In the genomic region with DNA sequence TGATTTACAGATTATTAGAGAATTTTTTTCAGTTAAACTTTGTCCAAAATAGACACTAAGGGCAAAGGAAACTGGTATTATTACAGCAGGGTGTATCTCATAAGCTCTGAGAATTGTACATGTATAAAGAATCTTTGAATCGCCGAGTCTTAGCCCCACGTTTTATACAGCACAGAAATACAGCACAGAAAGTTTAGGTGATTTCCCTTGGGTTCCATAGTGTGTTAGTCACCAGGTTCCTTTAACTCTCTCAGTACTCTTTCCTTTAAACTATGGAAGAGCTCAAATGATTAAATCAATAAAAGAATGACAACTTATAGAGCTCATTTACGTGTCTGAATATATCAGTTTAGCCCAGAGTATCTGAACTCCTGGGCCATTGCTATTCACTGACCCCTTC, we compare ENCODE assay signal across 22 cellular contexts.
"Had no signal": no experiment of that assay in that cellular context is flagged by ENCODE, and none has a peak within 500 bp of the region (broad histone marks: within the 10 kb centered on the region; RNA-seq: fewer than 3 reads in every experiment).

No MANE protein-coding gene starts in this region.

- H3K4me3 Mint-ChIP-seq: activated CD4-positive, alpha-beta T cell treated with anti-CD3 and anti-CD28 coated beads, Interleukin-2, amount 10 ng/mL, durations not matched to agents 24 days and 14 days; dendritic cell treated with granulocyte-macrophage colony-stimulating factor and Interleukin-4, amounts not matched to agents 40 ng/mL and 50 ng/mL, for 4 days; memory B cell; naive B cell; neural crest cell; stimulated activated naive CD8-positive, alpha-beta T cell treated with anti-CD3 and anti-CD28 coated beads, Interleukin-15, Interleukin-2, amounts not matched to agents 100 ng/mL and 50 ng/mL, for 24 hours; T-helper 2 cell treated with Interferon-gamma antibody and Interleukin-4, amounts not matched to agents 5 μg/mL and 100 μg/mL, for 36 hours had no signal

- H3K27ac Mint-ChIP-seq: activated CD4-positive, alpha-beta T cell treated with anti-CD3 and anti-CD28 coated beads, Interleukin-2, amount 10 ng/mL, durations not matched to agents 24 days and 14 days; activated naive CD4-positive, alpha-beta T cell treated with anti-CD3 and anti-CD28 coated beads, Interleukin-2, amount 50 U/mL, for 72 hours; dendritic cell treated with granulocyte-macrophage colony-stimulating factor and Interleukin-4, amounts not matched to agents 40 ng/mL and 50 ng/mL, for 4 days; memory B cell; stimulated activated naive CD8-positive, alpha-beta T cell treated with anti-CD3 and anti-CD28 coated beads, Interleukin-15, Interleukin-2, amounts not matched to agents 100 ng/mL and 50 ng/mL, for 24 hours; T-helper 2 cell treated with Interferon-gamma antibody and Interleukin-4, amounts not matched to agents 5 μg/mL and 100 μg/mL, for 36 hours had no signal

- H3K27me3 Mint-ChIP-seq: dendritic cell treated with granulocyte-macrophage colony-stimulating factor and Interleukin-4, amounts not matched to agents 40 ng/mL and 50 ng/mL, for 4 days; memory B cell had no signal

- H3K27me3 ChIP-seq: cardiac muscle cell, suprapubic skin, transverse colon, uterus had no signal

- H3K4me1 ChIP-seq: uterus had no signal

- H3K9me3 ChIP-seq: suprapubic skin, uterus had no signal

- H3K4me1 Mint-ChIP-seq: neural crest cell had no signal

- H3K27ac ChIP-seq: cardiac muscle cell, suprapubic skin, transverse colon, uterus had no signal

- DNase-seq: activated CD4-positive, alpha-beta T cell treated with anti-CD3 and anti-CD28 coated beads, Interleukin-2, amount 10 ng/mL, durations not matched to agents 24 days and 14 days; activated CD4-positive, CD25-positive, alpha-beta regulatory T cell; activated CD8-positive, alpha-beta memory T cell treated with anti-CD3 and anti-CD28 coated beads for 24 hours; activated CD8-positive, alpha-beta memory T cell treated with anti-CD3 and anti-CD28 coated beads, Interleukin-2, amount 50 U/mL, for 48 hours; activated effector memory CD4-positive, alpha-beta T cell treated with anti-CD3 and anti-CD28 coated beads, Interleukin-2, amount 50 U/mL, for 16 hours; activated T-cell treated with anti-CD3 and anti-CD28 coated beads, Interleukin-2, amount 50 U/mL, for 48 hours; amniotic stem cell; effector memory CD4-positive, alpha-beta T cell; glutamatergic neuron; left ventricle myocardium superior; naive B cell; retina; transverse colon; uterus had no signal

- H3K36me3 ChIP-seq: cardiac muscle cell, suprapubic skin, transverse colon, uterus had no signal

- H3K4me3 ChIP-seq: cardiac muscle cell, suprapubic skin, transverse colon, uterus had no signal

- H3K9me3 Mint-ChIP-seq: activated CD4-positive, alpha-beta T cell treated with anti-CD3 and anti-CD28 coated beads, Interleukin-2, amount 10 ng/mL, durations not matched to agents 24 days and 14 days; T-helper 2 cell treated with Interferon-gamma antibody and Interleukin-4, amounts not matched to agents 5 μg/mL and 100 μg/mL, for 36 hours had no signal
